Comparison of ENCODE assay signal across 17 cellular contexts in genomic region chr15:71118881-71119632, GRCh38. TPM values are rescaled to one million over a fixed set of nuclear protein-coding genes. Genes with fewer than 3 reads are reported as not detected.
"Had no signal": no experiment of that assay in that cellular context is flagged by ENCODE, and none has a peak within 500 bp of the region (broad histone marks: within the 10 kb centered on the region; RNA-seq: fewer than 3 reads in every experiment).

No MANE protein-coding gene starts in this region.

- H3K4me3 ChIP-seq: ascending aorta, gastrocnemius medialis, pancreas, sigmoid colon, testis, upper lobe of right lung had no signal

- H3K36me3 ChIP-seq: ascending aorta, gastrocnemius medialis, pancreas, sigmoid colon, upper lobe of right lung had no signal

- H3K9me3 Mint-ChIP-seq: activated B cell treated with CpG ODN at 0.5 μM for 24 hours; activated CD4-positive, alpha-beta T cell treated with anti-CD3 and anti-CD28 coated beads, Interleukin-2, amount 10 ng/mL, durations not matched to agents 24 days and 14 days; activated naive CD4-positive, alpha-beta T cell treated with anti-CD3 and anti-CD28 coated beads for 36 hours; activated T-cell treated with anti-CD3 and anti-CD28 coated beads, Interleukin-2, amount 50 U/mL, for 24 hours; memory B cell; stimulated activated effector memory CD8-positive, alpha-beta T cell treated with anti-CD3 and anti-CD28 coated beads, Interleukin-12 subunit alpha, Interleukin-12 subunit beta, amount 100 ng/mL, for 72 hours; T-cell had no signal

- H3K9me3 ChIP-seq: ascending aorta, gastrocnemius medialis, pancreas, sigmoid colon, testis, upper lobe of right lung had no signal

- H3K27me3 ChIP-seq: ascending aorta, gastrocnemius medialis, pancreas, testis, upper lobe of right lung had no signal

- H3K27ac ChIP-seq: pancreas, sigmoid colon, testis, upper lobe of right lung had no signal

- DNase-seq: activated B cell treated with CpG ODN at 0.5 μM for 24 hours; activated CD4-positive, alpha-beta T cell treated with anti-CD3 and anti-CD28 coated beads, Interleukin-2, amount 10 ng/mL, durations not matched to agents 24 days and 14 days; activated CD8-positive, alpha-beta T cell treated with anti-CD3 and anti-CD28 coated beads, Interleukin-2, amount 10 ng/mL, durations not matched to agents 7 days and 5 days; activated naive CD4-positive, alpha-beta T cell treated with anti-CD3 and anti-CD28 coated beads for 36 hours; activated T-cell treated with anti-CD3 and anti-CD28 coated beads, Interleukin-2, amount 50 U/mL, for 24 hours; cortex of kidney; gastrocnemius medialis; head of caudate nucleus; pancreas; sigmoid colon; stimulated activated CD4-positive, alpha-beta T cell treated with anti-CD3 and anti-CD28 coated beads, Interleukin-4, amount 100 ng/mL, for 24 hours; T-cell; testis; upper lobe of right lung had no signal

- H3K27ac Mint-ChIP-seq: activated B cell treated with CpG ODN at 0.5 μM for 24 hours; activated CD4-positive, alpha-beta T cell treated with anti-CD3 and anti-CD28 coated beads, Interleukin-2, amount 10 ng/mL, durations not matched to agents 24 days and 14 days; activated CD8-positive, alpha-beta T cell treated with anti-CD3 and anti-CD28 coated beads, Interleukin-2, amount 10 ng/mL, durations not matched to agents 7 days and 5 days; activated naive CD4-positive, alpha-beta T cell treated with anti-CD3 and anti-CD28 coated beads for 36 hours; activated T-cell treated with anti-CD3 and anti-CD28 coated beads, Interleukin-2, amount 50 U/mL, for 24 hours; memory B cell; stimulated activated effector memory CD8-positive, alpha-beta T cell treated with anti-CD3 and anti-CD28 coated beads, Interleukin-12 subunit alpha, Interleukin-12 subunit beta, amount 100 ng/mL, for 72 hours; T-cell had no signal

- ATAC-seq: activated CD8-positive, alpha-beta T cell treated with anti-CD3 and anti-CD28 coated beads, Interleukin-2, amount 10 ng/mL, durations not matched to agents 7 days and 5 days; gastrocnemius medialis; pancreas; stimulated activated effector memory CD8-positive, alpha-beta T cell treated with anti-CD3 and anti-CD28 coated beads, Interleukin-12 subunit alpha, Interleukin-12 subunit beta, amount 100 ng/mL, for 72 hours; T-cell; upper lobe of right lung had no signal

- H3K4me1 ChIP-seq: pancreas, upper lobe of right lung had no signal

- H3K36me3 Mint-ChIP-seq: memory B cell; stimulated activated effector memory CD8-positive, alpha-beta T cell treated with anti-CD3 and anti-CD28 coated beads, Interleukin-12 subunit alpha, Interleukin-12 subunit beta, amount 100 ng/mL, for 72 hours; T-cell had no signal

- FAIRE-seq: pancreas had no signal

- H3K4me3 Mint-ChIP-seq: activated B cell treated with CpG ODN at 0.5 μM for 24 hours; activated CD4-positive, alpha-beta T cell treated with anti-CD3 and anti-CD28 coated beads, Interleukin-2, amount 10 ng/mL, durations not matched to agents 24 days and 14 days; activated CD8-positive, alpha-beta T cell treated with anti-CD3 and anti-CD28 coated beads, Interleukin-2, amount 10 ng/mL, durations not matched to agents 7 days and 5 days; activated naive CD4-positive, alpha-beta T cell treated with anti-CD3 and anti-CD28 coated beads for 36 hours; activated T-cell treated with anti-CD3 and anti-CD28 coated beads, Interleukin-2, amount 50 U/mL, for 24 hours; memory B cell; stimulated activated effector memory CD8-positive, alpha-beta T cell treated with anti-CD3 and anti-CD28 coated beads, Interleukin-12 subunit alpha, Interleukin-12 subunit beta, amount 100 ng/mL, for 72 hours; T-cell had no signal

RNA-seq across cellular contexts. Expression of gene THSD4, which starts 3.8 kb away (rescaled TPM):
- total RNA-seq: activated B cell treated with CpG ODN at 0.5 μM for 24 hours; activated CD4-positive, alpha-beta T cell treated with anti-CD3 and anti-CD28 coated beads, Interleukin-2, amount 10 ng/mL, durations not matched to agents 24 days and 14 days; activated CD8-positive, alpha-beta T cell treated with anti-CD3 and anti-CD28 coated beads, Interleukin-2, amount 10 ng/mL, durations not matched to agents 7 days and 5 days; activated naive CD4-positive, alpha-beta T cell treated with anti-CD3 and anti-CD28 coated beads for 36 hours had no signal
